9 cellular contexts compared by ENCODE assay signal in genomic region chr2:95077521-95077807, GRCh38. TPM values are rescaled to one million over a fixed set of nuclear protein-coding genes. Genes with fewer than 3 reads are reported as not detected.
DNase-seq lines count a peak whose midpoint lies in the region; ATAC-seq, FAIRE-seq and TF ChIP-seq lines count a peak whose summit lies in the region.
"Had no signal": no experiment of that assay in that cellular context is flagged by ENCODE, and none has a peak within 500 bp of the region (broad histone marks: within the 10 kb centered on the region; RNA-seq: fewer than 3 reads in every experiment).

No MANE protein-coding gene starts in this region.

- BruUV-seq in GM12878 (replicated peaks; lab: Mats Ljungman, UMichigan) = no TSS peak

- H3K36me3 ChIP-seq in HUES64 (ENCODE audit: insufficient read depth, low read length) = no peaks in the 10 kb centered on the region
- H3K36me3 ChIP-seq in GM12878 (ENCODE audit: control insufficient read depth in 2 of 2, insufficient read depth in 2 of 2, low read length in 1 of 2) = no peaks in the 10 kb centered on the region
- H3K36me3 ChIP-seq in tibial nerve = no peaks in the 10 kb centered on the region

- no peaks in the 10 kb centered on the region for H4K20me1 ChIP-seq in GM12878 (ENCODE audit: control insufficient read depth, insufficient read depth)

- CTCF ChIA-PET in GM12878 (lab: Yijun Ruan, JAX) = interaction anchor here (0.6 to 12.6 kb wide), 16 partner anchors 12 to 88 kb away, joined by 3 to 339 read pairs (median 10); partner anchors contain the start of genes MAL, MRPS5 and ZNF2

- H3K4me1 Mint-ChIP-seq in natural killer cell treated with Interleukin-12 subunit alpha and Interleukin-12 subunit beta and Interleukin-15 and Interleukin-18, amount 100 ng/mL, for 72 hours (ENCODE audit: low read depth in 2 of 2) = peaks cover 0 to 11% of the 10 kb centered on the region in 2 donors

- peak; percentile 62 for ATAC-seq in GM12878
- ATAC-seq in natural killer cell treated with Interleukin-12 subunit alpha and Interleukin-12 subunit beta and Interleukin-15 and Interleukin-18, amount 100 ng/mL, for 72 hours = no peak

- H3K4me3 ChIP-seq in HUES64 (ENCODE audit: low read length) = peak overlapping the region; percentile 59
- H3K4me3 ChIP-seq in GM12878 = no peak overlapping the region; the same call in 1 of the 2 replicates
- H3K4me3 ChIP-seq in tibial nerve = no peak overlapping the region

- DNase-seq in NCI-H1417 (lab: John Stamatoyannopoulos, UW) = peak; percentile 5 to 23 (median 12)
- no peak for DNase-seq in NCI-H1417 treated with DMSO at 0.1 percent for 48 hours (lab: John Stamatoyannopoulos, UW)
- DNase-seq in GM12878 (ENCODE audit: low read depth, low spot score) = no peak
- no peak for DNase-seq in natural killer cell treated with Interleukin-12 subunit alpha and Interleukin-12 subunit beta and Interleukin-15 and Interleukin-18, amount 100 ng/mL, for 72 hours (ENCODE audit: low spot score)
- DNase-seq in NCI-H1930 (lab: John Stamatoyannopoulos, UW) = no peak
- no peak for DNase-seq in tibial nerve (ENCODE audit: low spot score in 2 of 2)
- no peak for DNase-seq in putamen (ENCODE audit: low spot score)

- in situ Hi-C loops in GM12878 (cut with MboI) = loop anchor here (5.0 kb wide), 1 partner anchor 55 kb away; no protein-coding TSS in a partner anchor

- TF ChIP-seq RAD21 in GM12878 (IDR thresholded peaks at IDR 0.05; ENCODE audit: insufficient read depth, low read depth, low read length) = 0 out of 2 replicates have a peak, but pooled peaks have one; percentile 20

- no peak overlapping the region for H3K27ac Mint-ChIP-seq in natural killer cell treated with Interleukin-12 subunit alpha and Interleukin-12 subunit beta and Interleukin-15 and Interleukin-18, amount 100 ng/mL, for 72 hours

- TF ChIP-seq CTCF in GM12878 (IDR thresholded peaks at IDR 0.05 in 2 of 3, conservative IDR thresholded peaks at IDR 0.05 in 1 of 3; ENCODE audit: control insufficient read depth in 2 of 3, extremely low read depth in 1 of 3, insufficient read depth in 1 of 3, low read depth in 3 of 3, low read length in 3 of 3) = peak in 1 of 3 experiments; percentile 62; a peak in 2 of 6 replicates
- TF ChIP-seq CTCF in tibial nerve (IDR thresholded peaks at IDR 0.05) = no peak

- H3K4me2 ChIP-seq in GM12878 (ENCODE audit: control insufficient read depth, insufficient read depth) = peak overlapping the region; percentile 73

- no peak for TF ChIP-seq POLR2A in GM12878 (IDR thresholded peaks at IDR 0.05; ENCODE audit: low read depth, low read length)
- TF ChIP-seq POLR2A in tibial nerve (IDR thresholded peaks at IDR 0.05) = no peak

- H3K9ac ChIP-seq in HUES64 (ENCODE audit: low read depth, low read length) (no peak overlapping the region), GM12878 (ENCODE audit: control insufficient read depth, insufficient read depth, low read length) (no peak overlapping the region)

- H2AFZ ChIP-seq in GM12878 (ENCODE audit: control insufficient read depth, low read depth, low read length) = peak overlapping the region; percentile 82

- peaks cover 0 to 13% of the 10 kb centered on the region in 2 donors for H3K27me3 Mint-ChIP-seq in natural killer cell treated with Interleukin-12 subunit alpha and Interleukin-12 subunit beta and Interleukin-15 and Interleukin-18, amount 100 ng/mL, for 72 hours

- RAD21 ChIA-PET in GM12878 (lab: Charles Lee; ENCODE audit: unreplicated experiment) = interaction anchor here (1.3 to 5.9 kb wide), 9 partner anchors 24 to 92 kb away, joined by 5 to 120 read pairs (median 16); partner anchors contain the start of genes MAL and MRPS5

- no peaks in the 10 kb centered on the region; the same call in 1 of the 2 replicates for H3K27me3 ChIP-seq in HUES64 (ENCODE audit: insufficient read depth, low read length)
- H3K27me3 ChIP-seq in GM12878 (replicated peaks in 1 of 2; ENCODE audit: control insufficient read depth in 2 of 2, insufficient read depth in 2 of 2, low read length in 1 of 2) = no peaks in the 10 kb centered on the region; a peak in 2 of 4 replicates
- peaks cover 0 to 37% of the 10 kb centered on the region in 2 donors for H3K27me3 ChIP-seq in tibial nerve

- H3K36me3 Mint-ChIP-seq in natural killer cell treated with Interleukin-12 subunit alpha and Interleukin-12 subunit beta and Interleukin-15 and Interleukin-18, amount 100 ng/mL, for 72 hours = no peaks in the 10 kb centered on the region

- WGBS in HUES64 = 68% methylated on average over 2 of the region's 3 CpGs
- 17% methylated on average over 3 of the region's 3 CpGs for WGBS in GM12878 (ENCODE audit: insufficient coverage, insufficient replicate concordance, low lambda C conversion rate, missing lambda C conversion rate)
- WGBS in tibial nerve, 2 donors = 45 to 50% methylated on average over 3 of the region's 3 CpGs

- intact Hi-C loops in GM12878 (cut with micrococcal nuclease; ENCODE audit: unreplicated experiment) = loop anchor here (2.0 to 5.0 kb wide), 2 partner anchors 35 to 37 kb away; no protein-coding TSS in a partner anchor

- no peak for FAIRE-seq in GM12878 (lab: Jason Lieb, UNC)

- POLR2A ChIA-PET in GM12878 (lab: Charles Lee) = interaction anchor here (1.0 to 2.1 kb wide), 3 partner anchors 13 to 55 kb away, joined by 3 to 7 read pairs (median 5); no protein-coding TSS in a partner anchor

- H3K9me3 Mint-ChIP-seq in natural killer cell treated with Interleukin-12 subunit alpha and Interleukin-12 subunit beta and Interleukin-15 and Interleukin-18, amount 100 ng/mL, for 72 hours = no peaks in the 10 kb centered on the region

- TF ChIP-seq EP300 in GM12878 (IDR thresholded peaks at IDR 0.05; ENCODE audit: borderline replicate concordance in 1 of 2, control insufficient read depth in 1 of 2, low read depth in 2 of 2, low read length in 2 of 2) (no peak), tibial nerve (IDR thresholded peaks at IDR 0.05) (no peak)

- H3K4me1 ChIP-seq in HUES64 (ENCODE audit: insufficient read depth, low read length) = 0 out of 2 replicates have a peak, but pooled peaks cover 11% of the 10 kb centered on the region
- peaks cover 14% of the 10 kb centered on the region for H3K4me1 ChIP-seq in GM12878 (ENCODE audit: control insufficient read depth, insufficient read depth, low read length)
- H3K4me1 ChIP-seq in tibial nerve = peaks cover 0 to 15% (median 5%) of the 10 kb centered on the region in 4 donors

- H3K4me3 Mint-ChIP-seq in natural killer cell treated with Interleukin-12 subunit alpha and Interleukin-12 subunit beta and Interleukin-15 and Interleukin-18, amount 100 ng/mL, for 72 hours = peak overlapping the region; percentile 53

- SMC1A ChIA-PET in GM12878 (lab: Charles Lee; ENCODE audit: uncharacterized antibody, unreplicated experiment) = interaction anchor here (0.5 to 3.6 kb wide), 5 partner anchors 15 to 54 kb away, joined by 3 to 66 read pairs (median 4); partner anchors contain the start of gene MAL

- H3K79me2 ChIP-seq in GM12878 (ENCODE audit: control insufficient read depth, insufficient read depth, low read length) = no peaks in the 10 kb centered on the region

- H3K9me3 ChIP-seq in HUES64 (ENCODE audit: insufficient read depth, low read depth, low read length) = no peaks in the 10 kb centered on the region
- H3K9me3 ChIP-seq in GM12878 (replicated peaks; ENCODE audit: control insufficient read depth, insufficient read depth, low read length) = no peaks in the 10 kb centered on the region
- H3K9me3 ChIP-seq in tibial nerve = no peaks in the 10 kb centered on the region

- H3K27ac ChIP-seq in HUES64 (ENCODE audit: low read depth, low read length) = no peak overlapping the region
- H3K27ac ChIP-seq in GM12878 (ENCODE audit: control insufficient read depth, insufficient read depth) = no peak overlapping the region
- H3K27ac ChIP-seq in tibial nerve = peak overlapping the region in 2 of 4 donors; percentile 4 to 80

RNA-seq across cellular contexts. Expression of gene MRPS5, which starts 44.1 kb away (rescaled TPM):
- polyA plus RNA-seq in HUES64 (2013, experiment 1 of 2) = 49.1 TPM
- polyA plus RNA-seq in HUES64 (2013, experiment 2 of 2) = 49.1 TPM
- 70.4 and 75.6 TPM in 2 replicates for total RNA-seq in GM12878 (2013; cell fraction: nucleolus; rRNA removed)
- total RNA-seq in GM12878 (2014; rRNA removed) = 70.6 and 82.1 TPM in 2 replicates
- 73.2 and 77.9 TPM in 2 replicates for total RNA-seq in GM12878 (2014; rRNA removed; fragmentation: Illumina TruSeq; extraction: Trizol)
- total RNA-seq in GM12878 (2021) = 54.3 and 58.1 TPM in 2 replicates
- polyA plus RNA-seq in GM12878 (2011; ENCODE audit: low read depth) = 24.8 TPM
- polyA plus RNA-seq in GM12878 (2011; rRNA removed) = 86.6 and 93.6 TPM in 2 replicates
- 65.6 and 74.2 TPM in 2 replicates for polyA plus RNA-seq in GM12878 (2011; cell fraction: cytosol; rRNA removed)
- 82.7 and 95.6 TPM in 2 replicates for polyA plus RNA-seq in GM12878 (2011; cell fraction: nucleus; rRNA removed)
- 42.6 and 52.4 TPM in 2 replicates for polyA plus RNA-seq in GM12878 (2012)
- polyA plus RNA-seq in GM12878 (2014; fragmentation: Illumina TruSeq; extraction: Trizol) = 88.5 and 90.5 TPM in 2 replicates
- 10 to 100 TPM; 54.8 to 77.0 TPM for polyA plus RNA-seq in GM12878 (2014; fragmentation: Nextera tagmentation; extraction: Ambion mirVana)
- 90.0 and 93.0 TPM in 2 replicates for polyA plus RNA-seq in GM12878 (2014; rRNA removed)
- 10 to 100 TPM; 68.9 to 75.7 TPM for polyA plus RNA-seq in GM12878 (2016; fragmentation: Nextera tagmentation; extraction: Ambion mirVana)
- polyA minus RNA-seq in GM12878 (2011; rRNA and poly(A)+ RNA removed) = 44.3 and 47.5 TPM in 2 replicates
- 20.6 and 21.8 TPM in 2 replicates for polyA minus RNA-seq in GM12878 (2011; cell fraction: cytosol; rRNA and poly(A)+ RNA removed)
- polyA minus RNA-seq in GM12878 (2011; cell fraction: nucleus; rRNA and poly(A)+ RNA removed) = 28.8 and 49.8 TPM in 2 replicates
- 10 to 100 TPM; 61.5 to 76.0 TPM for total RNA-seq in natural killer cell treated with Interleukin-12 subunit alpha and Interleukin-12 subunit beta and Interleukin-15 and Interleukin-18, amount 100 ng/mL, for 72 hours
- total RNA-seq in tibial nerve = 10 to 100 TPM; 34.3 to 67.8 (median 50.8) TPM

RNA-seq across cellular contexts. Expression of gene MAL, which starts 52.0 kb away (rescaled TPM):
- polyA plus RNA-seq in HUES64 (2013, experiment 1 of 2) = not detected
- polyA plus RNA-seq in HUES64 (2013, experiment 2 of 2) = 0.38 TPM
- 15.0 and 16.0 TPM in 2 replicates for total RNA-seq in GM12878 (2013; cell fraction: nucleolus; rRNA removed)
- 1.7 and 1.9 TPM in 2 replicates for total RNA-seq in GM12878 (2014; rRNA removed)
- total RNA-seq in GM12878 (2014; rRNA removed; fragmentation: Illumina TruSeq; extraction: Trizol) = 1.1 and 1.3 TPM in 2 replicates
- 1.2 and 1.8 TPM in 2 replicates for total RNA-seq in GM12878 (2021)
- 6.6 TPM for polyA plus RNA-seq in GM12878 (2011; ENCODE audit: low read depth)
- polyA plus RNA-seq in GM12878 (2011; rRNA removed) = 3.0 and 4.5 TPM in 2 replicates
- 6.5 and 8.7 TPM in 2 replicates for polyA plus RNA-seq in GM12878 (2011; cell fraction: cytosol; rRNA removed)
- polyA plus RNA-seq in GM12878 (2011; cell fraction: nucleus; rRNA removed) = 3.5 and 4.5 TPM in 2 replicates
- 14.4 and 19.8 TPM in 2 replicates for polyA plus RNA-seq in GM12878 (2012)
- 1.6 and 2.4 TPM in 2 replicates for polyA plus RNA-seq in GM12878 (2014; fragmentation: Illumina TruSeq; extraction: Trizol)
- 1 to 10 TPM; 1.4 to 1.8 TPM for polyA plus RNA-seq in GM12878 (2014; fragmentation: Nextera tagmentation; extraction: Ambion mirVana)
- polyA plus RNA-seq in GM12878 (2014; rRNA removed) = 1.4 and 1.7 TPM in 2 replicates
- polyA plus RNA-seq in GM12878 (2016; fragmentation: Nextera tagmentation; extraction: Ambion mirVana) = 1 to 10 TPM; 2.4 to 3.1 TPM
- 1.8 and 2.3 TPM in 2 replicates for polyA minus RNA-seq in GM12878 (2011; rRNA and poly(A)+ RNA removed)
- 1.7 and 4.0 TPM in 2 replicates for polyA minus RNA-seq in GM12878 (2011; cell fraction: cytosol; rRNA and poly(A)+ RNA removed)
- 0.60 and 0.77 TPM in 2 replicates for polyA minus RNA-seq in GM12878 (2011; cell fraction: nucleus; rRNA and poly(A)+ RNA removed)
- 1 to 10 TPM; 1.2 to 2.2 TPM for total RNA-seq in natural killer cell treated with Interleukin-12 subunit alpha and Interleukin-12 subunit beta and Interleukin-15 and Interleukin-18, amount 100 ng/mL, for 72 hours
- total RNA-seq in tibial nerve = 100 to 1,000 TPM in 2 of 4 donors, 10 to 100 TPM in 2; 60.0 to 200 (median 121) TPM
- total RNA-seq: osteoblast had no signal

Comparison
In these comparisons a context has a peak if more than half of its experiments do, and no peak if none do; other contexts are left out.
1. DNase-seq: peak in NCI-H1417 (3 of 3); none in NCI-H1417 treated with DMSO at 0.1 percent for 48 hours (single experiment), GM12878 (single experiment), natural killer cell treated with Interleukin-12 subunit alpha and Interleukin-12 subunit beta and Interleukin-15 and Interleukin-18, amount 100 ng/mL, for 72 hours (single experiment), NCI-H1930 (0 of 2), tibial nerve (0 of 2) and putamen (single experiment).